Comparison of ENCODE assay signal across 1 cellular context in the genomic region with DNA sequence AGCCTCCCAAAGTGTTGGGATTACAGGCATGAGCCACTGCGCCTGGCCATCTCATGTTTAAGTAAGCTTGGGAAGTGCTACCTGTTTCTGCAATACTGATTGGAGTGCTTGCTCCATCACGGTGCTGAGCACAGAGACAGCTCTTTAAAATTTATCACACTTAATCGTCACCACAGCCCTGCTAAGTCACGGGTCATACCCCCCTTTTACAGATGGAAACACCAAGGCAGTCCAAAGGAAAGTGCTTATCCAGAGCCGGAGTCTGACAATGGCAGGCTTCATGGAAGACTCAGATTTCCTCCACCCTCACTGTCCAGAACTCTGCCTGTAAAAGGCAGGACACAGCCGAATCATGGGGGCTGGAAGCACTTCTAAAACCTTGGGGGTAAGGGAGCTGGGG.
TF ChIP-seq lines count a peak whose summit lies in the region.

No MANE protein-coding gene starts in this region.

TF ChIP-seq in WTC11, 78 proteins besides CTCF, POLR2A, EP300 and RAD21 (continued from another document):
- TF ChIP-seq, protein P1, sequence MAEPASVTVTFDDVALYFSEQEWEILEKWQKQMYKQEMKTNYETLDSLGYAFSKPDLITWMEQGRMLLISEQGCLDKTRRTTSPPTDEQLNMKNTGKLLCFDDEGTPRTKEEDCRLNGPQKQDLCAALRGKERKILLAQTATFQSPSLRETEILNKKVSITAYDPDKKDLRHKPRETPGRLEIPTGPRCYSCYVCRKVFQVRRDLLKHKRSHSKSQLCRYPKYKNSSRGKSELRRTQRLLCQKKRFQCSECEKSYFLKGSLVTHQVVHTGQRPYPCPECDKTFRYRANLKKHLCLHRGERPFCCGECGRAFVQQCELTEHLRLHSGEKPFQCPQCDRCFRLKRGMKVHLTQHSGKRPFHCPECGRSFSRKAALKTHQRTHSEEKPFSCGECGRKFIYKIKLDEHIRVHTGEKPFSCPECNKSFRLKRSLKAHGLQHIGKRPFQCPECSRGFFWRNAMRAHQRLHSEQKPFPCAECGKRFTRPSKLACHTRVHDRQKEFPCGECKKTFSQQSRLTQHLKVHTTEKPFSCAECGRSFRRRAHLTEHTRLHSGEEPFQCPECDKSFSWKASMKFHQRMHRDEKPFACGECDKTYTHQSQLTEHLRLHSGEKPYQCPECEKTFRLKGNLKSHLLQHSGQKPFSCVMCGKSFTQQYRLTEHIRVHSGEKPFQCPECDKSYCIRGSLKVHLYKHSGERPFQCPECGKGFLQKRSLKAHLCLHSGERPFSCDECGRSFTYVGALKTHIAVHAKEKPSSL (CRISPR knock-in tag; conservative IDR thresholded peaks at IDR 0.05) = no peak
- TF ChIP-seq, protein P2, sequence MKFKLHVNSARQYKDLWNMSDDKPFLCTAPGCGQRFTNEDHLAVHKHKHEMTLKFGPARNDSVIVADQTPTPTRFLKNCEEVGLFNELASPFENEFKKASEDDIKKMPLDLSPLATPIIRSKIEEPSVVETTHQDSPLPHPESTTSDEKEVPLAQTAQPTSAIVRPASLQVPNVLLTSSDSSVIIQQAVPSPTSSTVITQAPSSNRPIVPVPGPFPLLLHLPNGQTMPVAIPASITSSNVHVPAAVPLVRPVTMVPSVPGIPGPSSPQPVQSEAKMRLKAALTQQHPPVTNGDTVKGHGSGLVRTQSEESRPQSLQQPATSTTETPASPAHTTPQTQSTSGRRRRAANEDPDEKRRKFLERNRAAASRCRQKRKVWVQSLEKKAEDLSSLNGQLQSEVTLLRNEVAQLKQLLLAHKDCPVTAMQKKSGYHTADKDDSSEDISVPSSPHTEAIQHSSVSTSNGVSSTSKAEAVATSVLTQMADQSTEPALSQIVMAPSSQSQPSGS (CRISPR knock-in tag; IDR thresholded peaks at IDR 0.05; ENCODE audit: borderline replicate concordance, low read depth) = no peak
- TF ChIP-seq, protein P3, sequence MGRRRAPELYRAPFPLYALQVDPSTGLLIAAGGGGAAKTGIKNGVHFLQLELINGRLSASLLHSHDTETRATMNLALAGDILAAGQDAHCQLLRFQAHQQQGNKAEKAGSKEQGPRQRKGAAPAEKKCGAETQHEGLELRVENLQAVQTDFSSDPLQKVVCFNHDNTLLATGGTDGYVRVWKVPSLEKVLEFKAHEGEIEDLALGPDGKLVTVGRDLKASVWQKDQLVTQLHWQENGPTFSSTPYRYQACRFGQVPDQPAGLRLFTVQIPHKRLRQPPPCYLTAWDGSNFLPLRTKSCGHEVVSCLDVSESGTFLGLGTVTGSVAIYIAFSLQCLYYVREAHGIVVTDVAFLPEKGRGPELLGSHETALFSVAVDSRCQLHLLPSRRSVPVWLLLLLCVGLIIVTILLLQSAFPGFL (CRISPR knock-in tag; IDR thresholded peaks at IDR 0.05; ENCODE audit: borderline replicate concordance) = no peak
